16 cellular contexts compared by ENCODE assay signal in the genomic region with DNA sequence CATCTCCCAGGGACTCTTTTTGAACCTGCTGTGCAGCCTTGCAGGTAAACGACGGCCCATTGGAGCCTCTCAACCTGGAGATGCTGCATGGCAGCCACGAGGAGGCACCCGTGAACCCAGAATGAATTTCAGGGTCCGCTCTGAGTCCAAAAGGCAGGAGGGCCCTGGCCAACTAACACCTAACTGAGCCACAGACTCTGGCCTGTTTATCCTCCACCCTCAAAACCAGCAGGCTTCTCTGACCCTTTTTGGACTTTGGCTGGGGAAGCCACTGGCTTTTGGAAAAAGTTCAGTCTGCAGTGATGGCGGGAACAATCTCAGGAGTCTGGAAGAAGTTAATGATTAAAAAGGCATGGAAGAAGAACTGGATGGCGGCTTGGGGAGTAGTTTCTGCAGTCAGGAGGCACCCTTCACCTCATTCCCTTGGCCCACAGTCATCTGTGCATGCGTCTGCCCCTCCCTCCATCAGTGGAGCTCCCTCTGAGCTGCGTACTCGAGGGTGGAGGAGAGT. TPM values are rescaled to one million over a fixed set of nuclear protein-coding genes. Genes with fewer than 3 reads are reported as not detected.
DNase-seq lines count a peak whose midpoint lies in the region; ATAC-seq, FAIRE-seq and TF ChIP-seq lines count a peak whose summit lies in the region.
"Had no signal": no experiment of that assay in that cellular context is flagged by ENCODE, and none has a peak within 500 bp of the region (broad histone marks: within the 10 kb centered on the region; RNA-seq: fewer than 3 reads in every experiment).

No MANE protein-coding gene starts in this region.

- no peaks in the 10 kb centered on the region for H3K27me3 Mint-ChIP-seq in activated naive CD8-positive, alpha-beta T cell treated with anti-CD3 and anti-CD28 coated beads for 36 hours
- no peaks in the 10 kb centered on the region for H3K27me3 Mint-ChIP-seq in activated naive CD8-positive, alpha-beta T cell treated with anti-CD3 and anti-CD28 coated beads, Interleukin-2, amount 50 U/mL, for 24 hours
- H3K27me3 Mint-ChIP-seq in WTC11 (ENCODE audit: low read depth) = peaks cover 20% of the 10 kb centered on the region

- peak overlapping the region; percentile 19 for H3K27ac Mint-ChIP-seq in activated naive CD8-positive, alpha-beta T cell treated with anti-CD3 and anti-CD28 coated beads for 36 hours
- H3K27ac Mint-ChIP-seq in activated naive CD8-positive, alpha-beta T cell treated with anti-CD3 and anti-CD28 coated beads, Interleukin-2, amount 50 U/mL, for 24 hours = no peak overlapping the region
- no peak overlapping the region for H3K27ac Mint-ChIP-seq in WTC11

- no peak for ATAC-seq in activated naive CD8-positive, alpha-beta T cell treated with anti-CD3 and anti-CD28 coated beads, Interleukin-2, amount 50 U/mL, for 24 hours
- ATAC-seq in WTC11 = no peak
- ATAC-seq in HG03565 (IDR thresholded peaks at IDR 0.05; ENCODE audit: unreplicated experiment) = no peak
- no peak for ATAC-seq in HG02610 (IDR thresholded peaks at IDR 0.05; ENCODE audit: unreplicated experiment)
- ATAC-seq: PC-3; stimulated activated naive CD8-positive, alpha-beta T cell treated with anti-CD3 and anti-CD28 coated beads, Interleukin-15, Interleukin-2, amounts not matched to agents 100 U/mL and 50 U/mL, for 24 hours had no signal

- no peak for FAIRE-seq in urothelium cell line (lab: Jason Lieb, UNC)

- no peak for TF ChIP-seq CTCF in WTC11 (IDR thresholded peaks at IDR 0.05)

- no peaks in the 10 kb centered on the region for H3K9me3 Mint-ChIP-seq in activated naive CD8-positive, alpha-beta T cell treated with anti-CD3 and anti-CD28 coated beads for 36 hours
- H3K9me3 Mint-ChIP-seq in activated naive CD8-positive, alpha-beta T cell treated with anti-CD3 and anti-CD28 coated beads, Interleukin-2, amount 50 U/mL, for 24 hours = no peaks in the 10 kb centered on the region
- H3K9me3 Mint-ChIP-seq in WTC11 = no peaks in the 10 kb centered on the region

- CTCF ChIA-PET in WTC11 (lab: Charles Lee) = interaction anchor here (0.7 to 1.7 kb wide), 5 partner anchors 20 to 306 kb away, joined by 3 to 9 read pairs (median 3); no protein-coding TSS in a partner anchor

- H3K4me1 Mint-ChIP-seq in activated naive CD8-positive, alpha-beta T cell treated with anti-CD3 and anti-CD28 coated beads for 36 hours = peaks cover 71% of the 10 kb centered on the region
- peaks cover 76% of the 10 kb centered on the region for H3K4me1 Mint-ChIP-seq in activated naive CD8-positive, alpha-beta T cell treated with anti-CD3 and anti-CD28 coated beads, Interleukin-2, amount 50 U/mL, for 24 hours
- H3K4me1 Mint-ChIP-seq in WTC11 = peaks cover 51% of the 10 kb centered on the region

- POLR2A ChIA-PET in WTC11 (lab: Charles Lee) = no interaction called here

- no peak for DNase-seq in activated naive CD8-positive, alpha-beta T cell treated with anti-CD3 and anti-CD28 coated beads for 36 hours
- no peak for DNase-seq in activated naive CD8-positive, alpha-beta T cell treated with anti-CD3 and anti-CD28 coated beads, Interleukin-2, amount 50 U/mL, for 24 hours
- peak; percentile 47 for DNase-seq in WTC11 (ENCODE audit: low spot score)
- DNase-seq in left kidney (ENCODE audit: low read depth, low spot score) = peak; percentile 57
- no peak for DNase-seq in urothelium cell line (ENCODE audit: low spot score)
- no peak for DNase-seq in activated gamma-delta T cell (lab: John Stamatoyannopoulos, UW)
- DNase-seq: activated CD8-positive, alpha-beta memory T cell treated with anti-CD3 and anti-CD28 coated beads for 24 hours; COR-L47; GDM1; kidney glomerular epithelial cell; NCI-H2029; NCI-H524; PC-3; stimulated activated naive CD8-positive, alpha-beta T cell treated with anti-CD3 and anti-CD28 coated beads, Interleukin-15, Interleukin-2, amounts not matched to agents 100 U/mL and 50 U/mL, for 24 hours had no signal

- H3K36me3 Mint-ChIP-seq in activated naive CD8-positive, alpha-beta T cell treated with anti-CD3 and anti-CD28 coated beads for 36 hours = peaks cover 37% of the 10 kb centered on the region
- H3K36me3 Mint-ChIP-seq in activated naive CD8-positive, alpha-beta T cell treated with anti-CD3 and anti-CD28 coated beads, Interleukin-2, amount 50 U/mL, for 24 hours (ENCODE audit: low read depth) = peaks cover 14% of the 10 kb centered on the region
- peaks cover 8% of the 10 kb centered on the region for H3K36me3 Mint-ChIP-seq in WTC11

- no peak overlapping the region for H3K4me3 Mint-ChIP-seq in activated naive CD8-positive, alpha-beta T cell treated with anti-CD3 and anti-CD28 coated beads for 36 hours
- no peak overlapping the region for H3K4me3 Mint-ChIP-seq in activated naive CD8-positive, alpha-beta T cell treated with anti-CD3 and anti-CD28 coated beads, Interleukin-2, amount 50 U/mL, for 24 hours
- no peak overlapping the region for H3K4me3 Mint-ChIP-seq in WTC11

TF ChIP-seq in WTC11, 78 proteins besides CTCF, POLR2A, EP300 and RAD21:
- TF ChIP-seq RELA (CRISPR knock-in tag; IDR thresholded peaks at IDR 0.05; ENCODE audit: borderline replicate concordance) = no peak
- TF ChIP-seq, protein P1, sequence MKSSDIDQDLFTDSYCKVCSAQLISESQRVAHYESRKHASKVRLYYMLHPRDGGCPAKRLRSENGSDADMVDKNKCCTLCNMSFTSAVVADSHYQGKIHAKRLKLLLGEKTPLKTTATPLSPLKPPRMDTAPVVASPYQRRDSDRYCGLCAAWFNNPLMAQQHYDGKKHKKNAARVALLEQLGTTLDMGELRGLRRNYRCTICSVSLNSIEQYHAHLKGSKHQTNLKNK (CRISPR knock-in tag; IDR thresholded peaks at IDR 0.05) = no peak
- TF ChIP-seq GRHL2 (CRISPR knock-in tag; IDR thresholded peaks at IDR 0.05; ENCODE audit: insufficient replicate concordance, severe bottlenecking) = no peak
- TF ChIP-seq JAZF1 (CRISPR knock-in tag; IDR thresholded peaks at IDR 0.05) = no peak
- no peak for TF ChIP-seq NFYB (CRISPR knock-in tag; conservative IDR thresholded peaks at IDR 0.05; ENCODE audit: low read depth)
- TF ChIP-seq ZNF121 (CRISPR knock-in tag; IDR thresholded peaks at IDR 0.05) = no peak
- TF ChIP-seq OVOL2 (CRISPR knock-in tag; IDR thresholded peaks at IDR 0.05; ENCODE audit: borderline replicate concordance) = no peak
- no peak for TF ChIP-seq ZNF317 (CRISPR knock-in tag; IDR thresholded peaks at IDR 0.05; ENCODE audit: borderline replicate concordance, low read depth)
- no peak for TF ChIP-seq EMX1 (CRISPR knock-in tag; IDR thresholded peaks at IDR 0.05)
TF ChIP-seq in WTC11: peak in this region for 0.

RNA-seq across cellular contexts. Expression of a gene that starts 4.1 kb away (rescaled TPM):
- total RNA-seq in activated naive CD8-positive, alpha-beta T cell treated with anti-CD3 and anti-CD28 coated beads for 36 hours = 10 to 100 TPM in 1 of 2 experiments, 1 to 10 TPM in 1; 9.9 to 10.5 TPM
- 16.9 to 20.1 TPM (median 19.7 TPM) in 3 replicates for total RNA-seq in WTC11 (2021)

Comparison
In these comparisons a context has a peak if more than half of its experiments do, and no peak if none do; other contexts are left out.
1. DNase-seq: peak in WTC11 (single experiment) and left kidney (single experiment); none in activated naive CD8-positive, alpha-beta T cell treated with anti-CD3 and anti-CD28 coated beads for 36 hours (single experiment), activated naive CD8-positive, alpha-beta T cell treated with anti-CD3 and anti-CD28 coated beads, Interleukin-2, amount 50 U/mL, for 24 hours (single experiment), urothelium cell line (single experiment) and activated gamma-delta T cell (single experiment).